In genomic region chr2:85583667-85584353, GRCh38 we compare ENCODE assay signal across 1 cellular context.
A peak's percentile ranks its signal among the peaks of the same experiment; 100 is the strongest.
TF ChIP-seq lines count a peak whose summit lies in the region.

No MANE protein-coding gene starts in this region.

TF ChIP-seq in HepG2, 621 proteins besides CTCF, POLR2A, EP300 and RAD21 (continued from another document and continues in another):
- no peak for TF ChIP-seq NR2F6 (IDR thresholded peaks at IDR 0.05)
- TF ChIP-seq NR2F6 (CRISPR knock-in tag; IDR thresholded peaks at IDR 0.05), result no peak
- no peak for TF ChIP-seq GATAD1 (CRISPR knock-in tag; IDR thresholded peaks at IDR 0.05)
- no peak for TF ChIP-seq SRSF1 (optimal IDR thresholded peaks at IDR 0.05; ENCODE audit: low read depth, low read length)
- TF ChIP-seq ZFP1 (CRISPR knock-in tag; IDR thresholded peaks at IDR 0.05), result no peak
- TF ChIP-seq ZNF234 (CRISPR knock-in tag; conservative IDR thresholded peaks at IDR 0.05), result peak; percentile 91; the same call in 1 of the 2 replicates
- no peak for TF ChIP-seq ZNF136 (CRISPR knock-in tag; IDR thresholded peaks at IDR 0.05; ENCODE audit: low read depth)
- TF ChIP-seq ZFP36L2 (CRISPR knock-in tag; IDR thresholded peaks at IDR 0.05), result no peak
- no peak for TF ChIP-seq HCFC1 (IDR thresholded peaks at IDR 0.05; ENCODE audit: low read depth, low read length)
- 0 out of 2 replicates have a peak, but pooled peaks have one; percentile 2 for TF ChIP-seq ZNF747 (CRISPR knock-in tag; IDR thresholded peaks at IDR 0.05; ENCODE audit: borderline replicate concordance)
- TF ChIP-seq MZF1 (CRISPR knock-in tag; IDR thresholded peaks at IDR 0.05; ENCODE audit: borderline replicate concordance), result no peak
- no peak for TF ChIP-seq SAFB2 (CRISPR knock-in tag; IDR thresholded peaks at IDR 0.05; ENCODE audit: borderline replicate concordance, low read depth)
- TF ChIP-seq SRSF9 (IDR thresholded peaks at IDR 0.05; ENCODE audit: borderline replicate concordance, insufficient read depth, low read depth, low read length, poor library complexity, severe bottlenecking), result no peak
- TF ChIP-seq ZNF619 (CRISPR knock-in tag; IDR thresholded peaks at IDR 0.05), result no peak
- TF ChIP-seq SPEN (CRISPR knock-in tag; IDR thresholded peaks at IDR 0.05; ENCODE audit: low read depth), result no peak
- no peak for TF ChIP-seq ZNF678 (CRISPR knock-in tag; IDR thresholded peaks at IDR 0.05)
- TF ChIP-seq ATM (IDR thresholded peaks at IDR 0.05; ENCODE audit: borderline replicate concordance), result no peak
- no peak for TF ChIP-seq AKNA (CRISPR knock-in tag; IDR thresholded peaks at IDR 0.05; ENCODE audit: borderline replicate concordance)
- TF ChIP-seq REL (CRISPR knock-in tag; conservative IDR thresholded peaks at IDR 0.05), result no peak
- TF ChIP-seq DBP (CRISPR knock-in tag; IDR thresholded peaks at IDR 0.05; ENCODE audit: not compliant biosample characterization), result no peak
- no peak for TF ChIP-seq NFIB (CRISPR knock-in tag; IDR thresholded peaks at IDR 0.05; ENCODE audit: borderline replicate concordance)
- TF ChIP-seq ZNF335 (CRISPR knock-in tag; IDR thresholded peaks at IDR 0.05), result no peak
- TF ChIP-seq SP5 (CRISPR knock-in tag; IDR thresholded peaks at IDR 0.05; ENCODE audit: borderline replicate concordance, low read depth), result no peak
- no peak for TF ChIP-seq SUZ12 (IDR thresholded peaks at IDR 0.05; ENCODE audit: low read depth, low read length)
- TF ChIP-seq BRD4 (CRISPR knock-in tag; IDR thresholded peaks at IDR 0.05), result no peak
- TF ChIP-seq ARID2 (CRISPR knock-in tag; IDR thresholded peaks at IDR 0.05; ENCODE audit: borderline replicate concordance), result no peak
- TF ChIP-seq, protein P1, sequence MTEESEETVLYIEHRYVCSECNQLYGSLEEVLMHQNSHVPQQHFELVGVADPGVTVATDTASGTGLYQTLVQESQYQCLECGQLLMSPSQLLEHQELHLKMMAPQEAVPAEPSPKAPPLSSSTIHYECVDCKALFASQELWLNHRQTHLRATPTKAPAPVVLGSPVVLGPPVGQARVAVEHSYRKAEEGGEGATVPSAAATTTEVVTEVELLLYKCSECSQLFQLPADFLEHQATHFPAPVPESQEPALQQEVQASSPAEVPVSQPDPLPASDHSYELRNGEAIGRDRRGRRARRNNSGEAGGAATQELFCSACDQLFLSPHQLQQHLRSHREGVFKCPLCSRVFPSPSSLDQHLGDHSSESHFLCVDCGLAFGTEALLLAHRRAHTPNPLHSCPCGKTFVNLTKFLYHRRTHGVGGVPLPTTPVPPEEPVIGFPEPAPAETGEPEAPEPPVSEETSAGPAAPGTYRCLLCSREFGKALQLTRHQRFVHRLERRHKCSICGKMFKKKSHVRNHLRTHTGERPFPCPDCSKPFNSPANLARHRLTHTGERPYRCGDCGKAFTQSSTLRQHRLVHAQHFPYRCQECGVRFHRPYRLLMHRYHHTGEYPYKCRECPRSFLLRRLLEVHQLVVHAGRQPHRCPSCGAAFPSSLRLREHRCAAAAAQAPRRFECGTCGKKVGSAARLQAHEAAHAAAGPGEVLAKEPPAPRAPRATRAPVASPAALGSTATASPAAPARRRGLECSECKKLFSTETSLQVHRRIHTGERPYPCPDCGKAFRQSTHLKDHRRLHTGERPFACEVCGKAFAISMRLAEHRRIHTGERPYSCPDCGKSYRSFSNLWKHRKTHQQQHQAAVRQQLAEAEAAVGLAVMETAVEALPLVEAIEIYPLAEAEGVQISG (CRISPR knock-in tag; IDR thresholded peaks at IDR 0.05), result no peak; the same call in 1 of the 2 replicates
- TF ChIP-seq, protein P2, sequence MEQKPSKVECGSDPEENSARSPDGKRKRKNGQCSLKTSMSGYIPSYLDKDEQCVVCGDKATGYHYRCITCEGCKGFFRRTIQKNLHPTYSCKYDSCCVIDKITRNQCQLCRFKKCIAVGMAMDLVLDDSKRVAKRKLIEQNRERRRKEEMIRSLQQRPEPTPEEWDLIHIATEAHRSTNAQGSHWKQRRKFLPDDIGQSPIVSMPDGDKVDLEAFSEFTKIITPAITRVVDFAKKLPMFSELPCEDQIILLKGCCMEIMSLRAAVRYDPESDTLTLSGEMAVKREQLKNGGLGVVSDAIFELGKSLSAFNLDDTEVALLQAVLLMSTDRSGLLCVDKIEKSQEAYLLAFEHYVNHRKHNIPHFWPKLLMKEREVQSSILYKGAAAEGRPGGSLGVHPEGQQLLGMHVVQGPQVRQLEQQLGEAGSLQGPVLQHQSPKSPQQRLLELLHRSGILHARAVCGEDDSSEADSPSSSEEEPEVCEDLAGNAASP (CRISPR knock-in tag; IDR thresholded peaks at IDR 0.05; ENCODE audit: borderline replicate concordance), result no peak
- TF ChIP-seq ZBTB10 (CRISPR knock-in tag; IDR thresholded peaks at IDR 0.05; ENCODE audit: borderline replicate concordance), result no peak
- no peak; the same call in 1 of the 2 replicates for TF ChIP-seq ZNF670 (CRISPR knock-in tag; IDR thresholded peaks at IDR 0.05; ENCODE audit: borderline replicate concordance)
- no peak for TF ChIP-seq ZNF468 (CRISPR knock-in tag; IDR thresholded peaks at IDR 0.05)
- no peak for TF ChIP-seq HMGA1 (CRISPR knock-in tag; conservative IDR thresholded peaks at IDR 0.05)
- no peak for TF ChIP-seq ZNF142 (CRISPR knock-in tag; IDR thresholded peaks at IDR 0.05)
- no peak for TF ChIP-seq ZNF558 (CRISPR knock-in tag; IDR thresholded peaks at IDR 0.05; ENCODE audit: borderline replicate concordance)
- no peak for TF ChIP-seq JUNB (CRISPR knock-in tag; IDR thresholded peaks at IDR 0.05; ENCODE audit: borderline replicate concordance)
- no peak for TF ChIP-seq SNAPC4 (CRISPR knock-in tag; IDR thresholded peaks at IDR 0.05)
